ENCODE assay signal across 12 cellular contexts in genomic region chr6:139855741-139856206, GRCh38.
DNase-seq lines count a peak whose midpoint lies in the region; ATAC-seq and TF ChIP-seq lines count a peak whose summit lies in the region.
"Had no signal": no experiment of that assay in that cellular context is flagged by ENCODE, and none has a peak within 500 bp of the region (broad histone marks: within the 10 kb centered on the region; RNA-seq: fewer than 3 reads in every experiment).

No MANE protein-coding gene starts in this region.

- CTCF ChIA-PET in HEK293T (lab: Yijun Ruan, JAX): interaction anchor here (0.8 to 1.6 kb wide), 2 partner anchors 9 to 486 kb away, joined by 3 to 5 read pairs; no protein-coding TSS in a partner anchor

- H3K27me3 Mint-ChIP-seq in nephron (ENCODE audit: low read depth): no peaks in the 10 kb centered on the region
- H3K27me3 Mint-ChIP-seq: activated B cell treated with CpG ODN at 0.5 μM for 24 hours; stimulated activated naive B cell treated with anti-CD40 and anti-IgM and Interleukin-4, amounts not matched to agents 10 μg/mL and 1 μg/mL and 100 μg/mL, for 72 hours had no signal

- no peak overlapping the region for H3K4me3 ChIP-seq in AG09309 (ENCODE audit: control insufficient read depth, low read depth, low read length)

- peaks cover 50% of the 10 kb centered on the region for H3K4me1 Mint-ChIP-seq in nephron
- H3K4me1 Mint-ChIP-seq: activated B cell treated with CpG ODN at 0.5 μM for 24 hours; stimulated activated naive B cell treated with anti-CD40 and anti-IgM and Interleukin-4, amounts not matched to agents 10 μg/mL and 1 μg/mL and 100 μg/mL, for 72 hours had no signal

- TF ChIP-seq CTCF in AG09309 (IDR thresholded peaks at IDR 0.05; ENCODE audit: control insufficient read depth, insufficient read depth, low read depth, low read length, missing control alignments) (no peak), nephron (IDR thresholded peaks at IDR 0.05; ENCODE audit: unreplicated experiment in 3 of 3) (no peak)

- peak overlapping the region in 1 of 3 experiments; percentile 37 for H3K4me3 Mint-ChIP-seq in nephron
- H3K4me3 Mint-ChIP-seq: activated B cell treated with CpG ODN at 0.5 μM for 24 hours; stimulated activated naive B cell treated with anti-CD40 and anti-IgM and Interleukin-4, amounts not matched to agents 10 μg/mL and 1 μg/mL and 100 μg/mL, for 72 hours had no signal

- no peak for ATAC-seq in HG02610 (IDR thresholded peaks at IDR 0.05; ENCODE audit: unreplicated experiment)
- ATAC-seq: stimulated activated naive B cell treated with anti-CD40 and anti-IgM and Interleukin-4, amounts not matched to agents 10 μg/mL and 1 μg/mL and 100 μg/mL, for 72 hours had no signal

- POLR2A ChIA-PET in HEK293T (lab: Yijun Ruan, JAX): interaction anchor here (1.3 kb wide), 1 partner anchor 481 kb away, joined by 5 read pairs; the partner anchor contains the start of gene CITED2

- DNase-seq in AG09309 (ENCODE audit: low read depth) (peak; percentile 70), HEK293T (ENCODE audit: extremely low spot score) (no peak), astrocyte of the hippocampus (ENCODE audit: low read depth, low spot score) (peak; percentile 46), NCI-H446 treated with DMSO at 0.1 percent for 48 hours (lab: John Stamatoyannopoulos, UW) (no peak), SKM-1 (lab: John Stamatoyannopoulos, UW; ENCODE audit: unreplicated experiment) (no peak)
- DNase-seq in effector CD4-positive, alpha-beta T cell: no peak
- DNase-seq: activated B cell treated with CpG ODN at 0.5 μM for 24 hours; activated effector memory CD4-positive, alpha-beta T cell treated with Interleukin-2 at 50 U/mL for 16 hours; NCI-H187; stimulated activated naive B cell treated with anti-CD40 and anti-IgM and Interleukin-4, amounts not matched to agents 10 μg/mL and 1 μg/mL and 100 μg/mL, for 72 hours had no signal

- peaks cover 6% of the 10 kb centered on the region for H3K36me3 Mint-ChIP-seq in nephron (ENCODE audit: low read depth)
- H3K36me3 Mint-ChIP-seq: stimulated activated naive B cell treated with anti-CD40 and anti-IgM and Interleukin-4, amounts not matched to agents 10 μg/mL and 1 μg/mL and 100 μg/mL, for 72 hours had no signal

- H3K9me3 Mint-ChIP-seq in nephron: peaks cover 7% of the 10 kb centered on the region
- H3K9me3 Mint-ChIP-seq: activated B cell treated with CpG ODN at 0.5 μM for 24 hours; stimulated activated naive B cell treated with anti-CD40 and anti-IgM and Interleukin-4, amounts not matched to agents 10 μg/mL and 1 μg/mL and 100 μg/mL, for 72 hours had no signal

- H3K27ac Mint-ChIP-seq in nephron: peak overlapping the region; percentile 60 to 96 (median 83)
- H3K27ac Mint-ChIP-seq: activated B cell treated with CpG ODN at 0.5 μM for 24 hours; stimulated activated naive B cell treated with anti-CD40 and anti-IgM and Interleukin-4, amounts not matched to agents 10 μg/mL and 1 μg/mL and 100 μg/mL, for 72 hours had no signal

TF ChIP-seq in HEK293T, 16 proteins besides CTCF, POLR2A, EP300 and RAD21:
- no peak for TF ChIP-seq FOXA1 (IDR thresholded peaks at IDR 0.05)
- no peak for TF ChIP-seq HDGF (IDR thresholded peaks at IDR 0.05; ENCODE audit: borderline replicate concordance)
- peak; percentile 31; the same call in 1 of the 2 replicates for TF ChIP-seq PKNOX1 (IDR thresholded peaks at IDR 0.05)
- TF ChIP-seq ELF4 (IDR thresholded peaks at IDR 0.05): no peak
- TF ChIP-seq LEF1 (IDR thresholded peaks at IDR 0.05; ENCODE audit: borderline replicate concordance): no peak

Comparison
In these comparisons a context has a peak if more than half of its experiments do, and no peak if none do; other contexts are left out.
1. DNase-seq: peak in AG09309 (single experiment) and astrocyte of the hippocampus (single experiment); none in HEK293T (single experiment), effector CD4-positive, alpha-beta T cell (single experiment), NCI-H446 treated with DMSO at 0.1 percent for 48 hours (single experiment) and SKM-1 (single experiment).